13 cellular contexts compared by ENCODE assay signal in genomic region chr4:16893141-16893571, GRCh38. TPM values are rescaled to one million over a fixed set of nuclear protein-coding genes. Genes with fewer than 3 reads are reported as not detected.
DNase-seq lines count a peak whose midpoint lies in the region; ATAC-seq and TF ChIP-seq lines count a peak whose summit lies in the region.
"Had no signal": no experiment of that assay in that cellular context is flagged by ENCODE, and none has a peak within 500 bp of the region (broad histone marks: within the 10 kb centered on the region; RNA-seq: fewer than 3 reads in every experiment).

No MANE protein-coding gene starts in this region.

- WGBS in ectodermal cell, 2 experiments, result no CpG with 5 or more reads among the region's 1 CpG

- H3K27me3 ChIP-seq in BJ (ENCODE audit: control insufficient read depth, insufficient read depth, low read length) (no peaks in the 10 kb centered on the region), HUES48 (ENCODE audit: control insufficient read depth, insufficient read depth, low read length) (no peaks in the 10 kb centered on the region), ectodermal cell (ENCODE audit: control insufficient read depth, insufficient read depth, low read length, poor library complexity, severe bottlenecking) (no peaks in the 10 kb centered on the region)

- CTCF ChIA-PET in BJ (lab: Yijun Ruan, JAX), result interaction anchor here (1.1 to 1.7 kb wide), 2 partner anchors 9 to 94 kb away, joined by 4 to 5 read pairs; no protein-coding TSS in a partner anchor

- TF ChIP-seq CTCF in BJ (IDR thresholded peaks at IDR 0.05; ENCODE audit: insufficient read depth, low read depth, low read length) (no peak), nephron progenitor cell (IDR thresholded peaks at IDR 0.05) (no peak)

- H3K4me3 ChIP-seq in BJ (ENCODE audit: low read depth, low read length) (0 out of 2 replicates have a peak overlapping the region, but pooled peaks have one; percentile 6), HUES48 (ENCODE audit: low read depth, low read length) (peak overlapping the region; percentile 26; the same call in 1 of the 2 replicates), ectodermal cell (ENCODE audit: insufficient read depth, low read depth, low read length) (peak overlapping the region; percentile 16)

- POLR2A ChIA-PET in BJ (lab: Charles Lee), result interaction anchor here (0.7 kb wide), 1 partner anchor 9 kb away, joined by 3 read pairs; no protein-coding TSS in a partner anchor

- H3K4me1 Mint-ChIP-seq in nephron progenitor cell, result peaks cover 71% of the 10 kb centered on the region
- H3K4me1 Mint-ChIP-seq: IgD-negative memory B cell had no signal

- no peaks in the 10 kb centered on the region for H3K9me3 Mint-ChIP-seq in nephron progenitor cell
- H3K9me3 Mint-ChIP-seq: activated T-helper 1 cell treated with anti-CD3 and anti-CD28 coated beads, Interleukin-12 subunit alpha, Interleukin-12 subunit beta, Interleukin-2, Interleukin-4 antibody, amounts not matched to agents 30 ng/mL and 10 ng/mL and 1 ng/mL, durations not matched to agents 14 hours and 24 hours and 36 hours had no signal

- H3K36me3 ChIP-seq in BJ (ENCODE audit: control insufficient read depth, insufficient read depth, low read length), result no peaks in the 10 kb centered on the region
- peaks cover 3% of the 10 kb centered on the region; the same call in 1 of the 2 replicates for H3K36me3 ChIP-seq in HUES48 (ENCODE audit: control insufficient read depth, insufficient read depth, low read length)
- H3K36me3 ChIP-seq in ectodermal cell (ENCODE audit: control insufficient read depth, insufficient read depth, low read length), result no peaks in the 10 kb centered on the region

- no peaks in the 10 kb centered on the region for H3K27me3 Mint-ChIP-seq in nephron progenitor cell (ENCODE audit: low read depth, poor library complexity)

- DNase-seq in BJ (ENCODE audit: low read depth) (no peak), nephron progenitor cell (no peak), activated gamma-delta T cell treated with Interleukin-2 at 50 U/mL for 16 hours (no peak), KG1 (lab: John Stamatoyannopoulos, UW) (no peak), NCI-H2171 (lab: John Stamatoyannopoulos, UW) (no peak)
- DNase-seq: DMS53, NCI-H446 treated with DMSO at 0.1 percent for 48 hours had no signal

- ATAC-seq in GM18519 (IDR thresholded peaks at IDR 0.05; ENCODE audit: low FRiP score, unreplicated experiment), result no peak

- peak overlapping the region; percentile 88 for H3K27ac Mint-ChIP-seq in nephron progenitor cell
- H3K27ac Mint-ChIP-seq: activated T-helper 1 cell treated with anti-CD3 and anti-CD28 coated beads, Interleukin-12 subunit alpha, Interleukin-12 subunit beta, Interleukin-2, Interleukin-4 antibody, amounts not matched to agents 30 ng/mL and 10 ng/mL and 1 ng/mL, durations not matched to agents 14 hours and 24 hours and 36 hours; IgD-negative memory B cell had no signal

- no peak overlapping the region for H3K9ac ChIP-seq in HUES48 (ENCODE audit: low read depth, low read length)

- peak overlapping the region; percentile 68 for H3K4me3 Mint-ChIP-seq in nephron progenitor cell
- H3K4me3 Mint-ChIP-seq: activated T-helper 1 cell treated with anti-CD3 and anti-CD28 coated beads, Interleukin-12 subunit alpha, Interleukin-12 subunit beta, Interleukin-2, Interleukin-4 antibody, amounts not matched to agents 30 ng/mL and 10 ng/mL and 1 ng/mL, durations not matched to agents 14 hours and 24 hours and 36 hours; IgD-negative memory B cell had no signal

- peaks cover 15% of the 10 kb centered on the region for H3K36me3 Mint-ChIP-seq in nephron progenitor cell (ENCODE audit: low read depth)

- H3K4me1 ChIP-seq in HUES48 (ENCODE audit: control insufficient read depth, insufficient read depth, low read length), result peaks cover 63% of the 10 kb centered on the region
- H3K4me1 ChIP-seq in ectodermal cell (ENCODE audit: control insufficient read depth, insufficient read depth, low read length), result peaks cover 32% of the 10 kb centered on the region

- H3K9me3 ChIP-seq in HUES48 (ENCODE audit: control insufficient read depth, insufficient read depth, low read length) (no peaks in the 10 kb centered on the region), ectodermal cell (ENCODE audit: control insufficient read depth, low read length) (no peaks in the 10 kb centered on the region)

- H3K27ac ChIP-seq in HUES48 (ENCODE audit: low read depth, low read length) (peak overlapping the region; percentile 79), ectodermal cell (ENCODE audit: insufficient read depth, low read depth, low read length, poor library complexity, severe bottlenecking) (peak overlapping the region; percentile 26)
- H3K27ac ChIP-seq: epithelial cell of prostate had no signal

RNA-seq across cellular contexts. Expression of gene LDB2, which starts 5.3 kb away (rescaled TPM):
- 79.7 and 97.9 TPM in 2 replicates for polyA plus RNA-seq in BJ (2011; rRNA removed)
- 112 and 149 TPM in 2 replicates for polyA minus RNA-seq in BJ (2011; rRNA and poly(A)+ RNA removed)
- 32.1 TPM for polyA plus RNA-seq in ectodermal cell (2013, experiment 1 of 4)
- 24.9 TPM for polyA plus RNA-seq in ectodermal cell (2013, experiment 2 of 4)
- 33.0 TPM for polyA plus RNA-seq in ectodermal cell (2013, experiment 3 of 4)
- 28.7 TPM for polyA plus RNA-seq in ectodermal cell (2013, experiment 4 of 4)
- polyA plus RNA-seq: IgD-negative memory B cell had no signal
